15 cellular contexts compared by ENCODE assay signal in genomic region chr12:57775563-57776246, GRCh38. TPM values are rescaled to one million over a fixed set of nuclear protein-coding genes. Genes with fewer than 3 reads are reported as not detected.
A peak's percentile ranks its signal among the peaks of the same experiment; 100 is the strongest.
DNase-seq lines count a peak whose midpoint lies in the region; ATAC-seq and TF ChIP-seq lines count a peak whose summit lies in the region.
"Had no signal": no experiment of that assay in that cellular context is flagged by ENCODE, and none has a peak within 500 bp of the region (broad histone marks: within the 10 kb centered on the region; RNA-seq: fewer than 3 reads in every experiment).

No MANE protein-coding gene starts in this region.

- H3K9me3 ChIP-seq in AG04450 (ENCODE audit: control insufficient read depth, insufficient read depth, low read length), result no peaks in the 10 kb centered on the region; the same call in 1 of the 2 replicates
- no peaks in the 10 kb centered on the region for H3K9me3 ChIP-seq in OCI-LY1 (ENCODE audit: low read length)
- H3K9me3 ChIP-seq: left lung had no signal

- H3K36me3 ChIP-seq in OCI-LY1 (ENCODE audit: insufficient read depth, low read length), result peaks cover 2% of the 10 kb centered on the region; the same call in 1 of the 2 replicates

- H3K27ac ChIP-seq in AG04450 (ENCODE audit: low read depth, low read length) (no peak overlapping the region), OCI-LY1 (ENCODE audit: low read depth, low read length, poor library complexity, severe bottlenecking) (no peak overlapping the region)
- H3K27ac ChIP-seq: dorsolateral prefrontal cortex, left lung had no signal

- H3K4me2 ChIP-seq in OCI-LY1 (ENCODE audit: low read length), result no peak overlapping the region

- H3F3A ChIP-seq in OCI-LY1 (ENCODE audit: insufficient read depth, low read length), result no peaks in the 10 kb centered on the region

- no peak overlapping the region for H3K9ac ChIP-seq in OCI-LY1 (ENCODE audit: low read length)

- ATAC-seq in HG02759 (IDR thresholded peaks at IDR 0.05; ENCODE audit: unreplicated experiment), result no peak
- ATAC-seq: activated CD4-positive, alpha-beta T cell treated with anti-CD3 and anti-CD28 coated beads for 36 hours; left lung had no signal

- H2AFZ ChIP-seq in OCI-LY1 (ENCODE audit: low read length), result no peak overlapping the region

- H3K27me3 ChIP-seq in AG04450 (ENCODE audit: control insufficient read depth, insufficient read depth, low read length), result no peaks in the 10 kb centered on the region
- H3K27me3 ChIP-seq in OCI-LY1 (ENCODE audit: insufficient read depth, low read length), result no peaks in the 10 kb centered on the region
- H3K27me3 ChIP-seq: dorsolateral prefrontal cortex, left lung had no signal

- no peaks in the 10 kb centered on the region for H3K9me2 ChIP-seq in OCI-LY1 (ENCODE audit: low read depth, low read length)

- H4K20me1 ChIP-seq in OCI-LY1 (ENCODE audit: insufficient read depth, low read length), result no peaks in the 10 kb centered on the region

- CTCF ChIA-PET in AG04450 (lab: Charles Lee), result no interaction called here

- DNase-seq in AG04450 (ENCODE audit: low read depth, low spot score) (no peak), GF-D8 (lab: John Stamatoyannopoulos, UW) (peak; percentile 76), epithelial cell of proximal tubule (ENCODE audit: low read depth) (no peak), NCI-H446 (lab: John Stamatoyannopoulos, UW) (no peak), NCI-H1417 treated with DMSO at 0.1 percent for 48 hours (lab: John Stamatoyannopoulos, UW) (no peak)
- DNase-seq in stimulated activated naive CD4-positive, alpha-beta T cell treated with Interleukin-2 at 50 U/mL for 16 hours (lab: John Stamatoyannopoulos, UW), result no peak
- DNase-seq: activated CD4-positive, alpha-beta T cell treated with anti-CD3 and anti-CD28 coated beads for 36 hours; activated CD8-positive, alpha-beta memory T cell treated with anti-CD3 and anti-CD28 coated beads, Interleukin-2, amount 50 U/mL, for 4 hours; activated naive CD4-positive, alpha-beta T cell treated with anti-CD3 and anti-CD28 coated beads, Interleukin-2, amount 10 ng/mL, durations not matched to agents 7 days and 5 days; dorsolateral prefrontal cortex; left lung; NCI-H774; stimulated activated CD4-positive, alpha-beta T cell treated with anti-CD3 and anti-CD28 coated beads, Interleukin-12 subunit alpha, Interleukin-12 subunit beta, amount 100 ng/mL, for 4 hours had no signal

- peaks cover 17% of the 10 kb centered on the region for H3K4me1 ChIP-seq in OCI-LY1 (ENCODE audit: insufficient read depth, low read length, severe bottlenecking)

- POLR2A ChIA-PET in AG04450 (lab: Yijun Ruan, JAX), result no interaction called here

- no peak overlapping the region for H3K4me3 ChIP-seq in AG04450 (ENCODE audit: low read depth, low read length)
- no peak overlapping the region for H3K4me3 ChIP-seq in OCI-LY1 (ENCODE audit: low read depth, low read length, poor library complexity, severe bottlenecking)
- H3K4me3 ChIP-seq in epithelial cell of proximal tubule (ENCODE audit: low read depth, low read length), result no peak overlapping the region
- H3K4me3 ChIP-seq: dorsolateral prefrontal cortex, left lung had no signal

- 0 out of 2 replicates have a peak, but pooled peaks have one; percentile 6 for TF ChIP-seq CTCF in AG04450 (IDR thresholded peaks at IDR 0.05; ENCODE audit: low read depth, low read length)
- TF ChIP-seq CTCF in OCI-LY1 (IDR thresholded peaks at IDR 0.05; ENCODE audit: low read length), result peak; percentile 38; the same call in 1 of the 2 replicates
- TF ChIP-seq CTCF in epithelial cell of proximal tubule (conservative IDR thresholded peaks at IDR 0.05; ENCODE audit: low read depth, low read length), result peak; percentile 19

- H3K79me2 ChIP-seq in OCI-LY1 (ENCODE audit: insufficient read depth, low read length), result no peaks in the 10 kb centered on the region

RNA-seq across cellular contexts. Expression of gene EEF1AKMT3, which starts 3.3 kb away (rescaled TPM):
- 6.8 and 7.6 TPM in 2 replicates for polyA plus RNA-seq in AG04450 (2011; rRNA removed)
- 6.7 and 8.3 TPM in 2 replicates for polyA minus RNA-seq in AG04450 (2011; rRNA and poly(A)+ RNA removed)
- 4.2 and 11.2 TPM in 2 replicates for total RNA-seq in epithelial cell of proximal tubule

RNA-seq across cellular contexts. Expression of gene METTL1, which starts 3.8 kb away (rescaled TPM):
- 20.1 and 23.5 TPM in 2 replicates for polyA plus RNA-seq in AG04450 (2011; rRNA removed)
- 22.8 and 26.3 TPM in 2 replicates for polyA minus RNA-seq in AG04450 (2011; rRNA and poly(A)+ RNA removed)
- total RNA-seq in epithelial cell of proximal tubule, result 27.3 and 43.2 TPM in 2 replicates

RNA-seq across cellular contexts. Expression of gene TSFM, which starts 6.9 kb away (rescaled TPM):
- polyA plus RNA-seq in AG04450 (2011; rRNA removed), result 22.3 and 22.8 TPM in 2 replicates
- 6.1 and 7.0 TPM in 2 replicates for polyA minus RNA-seq in AG04450 (2011; rRNA and poly(A)+ RNA removed)
- total RNA-seq in epithelial cell of proximal tubule, result 30.6 and 42.8 TPM in 2 replicates

RNA-seq across cellular contexts. Expression of gene CYP27B1, which starts 8.8 kb away (rescaled TPM):
- 0.22 and 0.29 TPM in 2 replicates for polyA plus RNA-seq in AG04450 (2011; rRNA removed)
- polyA minus RNA-seq in AG04450 (2011; rRNA and poly(A)+ RNA removed), result 0.30 and 0.37 TPM in 2 replicates
- 0.87 and 3.6 TPM in 2 replicates for total RNA-seq in epithelial cell of proximal tubule

RNA-seq across cellular contexts. Expression of gene MARCHF9, which starts 20.8 kb away (rescaled TPM):
- polyA plus RNA-seq in AG04450 (2011; rRNA removed), result 3.6 and 3.7 TPM in 2 replicates
- polyA minus RNA-seq in AG04450 (2011; rRNA and poly(A)+ RNA removed), result 3.7 and 5.2 TPM in 2 replicates
- total RNA-seq in epithelial cell of proximal tubule, result 4.5 and 4.7 TPM in 2 replicates
